In the genomic region with DNA sequence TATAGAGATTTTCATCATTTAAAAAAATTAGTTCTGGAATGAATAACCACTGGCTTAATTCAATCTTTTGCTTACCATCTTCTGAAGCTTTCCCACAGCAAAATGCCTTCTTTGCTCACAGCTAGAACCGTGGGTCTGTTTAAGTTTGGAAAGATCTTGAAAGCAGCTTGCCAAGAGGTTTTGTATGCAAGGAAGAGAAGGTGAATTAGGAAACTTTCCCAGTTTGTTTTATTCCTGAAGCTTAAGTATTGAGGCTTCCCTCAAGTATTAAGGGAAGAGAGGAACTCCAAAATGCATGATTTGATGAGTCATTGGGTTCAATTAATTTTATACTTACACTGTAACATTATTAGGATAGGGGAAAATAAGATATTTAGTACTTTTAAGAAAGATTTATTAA, we compare ENCODE assay signal across 1 cellular context.
TF ChIP-seq lines count a peak whose summit lies in the region.

No MANE protein-coding gene starts in this region.

TF ChIP-seq in IMR-90, 13 proteins besides CTCF, POLR2A, EP300 and RAD21:
- no peak for TF ChIP-seq RFX5 (IDR thresholded peaks at IDR 0.05; ENCODE audit: low read depth, low read length)
- TF ChIP-seq RCOR1 (IDR thresholded peaks at IDR 0.05; ENCODE audit: insufficient replicate concordance, low read length) = no peak
- no peak for TF ChIP-seq CHD1 (IDR thresholded peaks at IDR 0.05; ENCODE audit: low read depth, low read length)
- TF ChIP-seq FOS (IDR thresholded peaks at IDR 0.05; ENCODE audit: low read depth, low read length) = no peak
- TF ChIP-seq, protein P1, sequence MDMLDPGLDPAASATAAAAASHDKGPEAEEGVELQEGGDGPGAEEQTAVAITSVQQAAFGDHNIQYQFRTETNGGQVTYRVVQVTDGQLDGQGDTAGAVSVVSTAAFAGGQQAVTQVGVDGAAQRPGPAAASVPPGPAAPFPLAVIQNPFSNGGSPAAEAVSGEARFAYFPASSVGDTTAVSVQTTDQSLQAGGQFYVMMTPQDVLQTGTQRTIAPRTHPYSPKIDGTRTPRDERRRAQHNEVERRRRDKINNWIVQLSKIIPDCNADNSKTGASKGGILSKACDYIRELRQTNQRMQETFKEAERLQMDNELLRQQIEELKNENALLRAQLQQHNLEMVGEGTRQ (IDR thresholded peaks at IDR 0.05; ENCODE audit: low read depth, low read length) = no peak
- no peak for TF ChIP-seq SMC3 (IDR thresholded peaks at IDR 0.05; ENCODE audit: low read depth, low read length)
- TF ChIP-seq NFE2L2 (IDR thresholded peaks at IDR 0.05; ENCODE audit: low read depth, low read length) = no peak
- TF ChIP-seq BHLHE40 (IDR thresholded peaks at IDR 0.05; ENCODE audit: low read depth, low read length) = no peak
- TF ChIP-seq ELK1 (IDR thresholded peaks at IDR 0.05; ENCODE audit: borderline replicate concordance, low read depth, low read length) = no peak
- TF ChIP-seq CEBPB (IDR thresholded peaks at IDR 0.05; ENCODE audit: low read depth, low read length) = no peak
- no peak for TF ChIP-seq MAFK (IDR thresholded peaks at IDR 0.05; ENCODE audit: low read depth, low read length)
- no peak for TF ChIP-seq MXI1 (IDR thresholded peaks at IDR 0.05; ENCODE audit: borderline replicate concordance, low read depth, low read length)
- no peak for TF ChIP-seq MAZ (IDR thresholded peaks at IDR 0.05; ENCODE audit: borderline replicate concordance, low read depth, low read length)
